In genomic region chr17:77011173-77012011, GRCh38 we compare ENCODE assay signal across 9 cellular contexts.
DNase-seq lines count a peak whose midpoint lies in the region; ATAC-seq, FAIRE-seq and TF ChIP-seq lines count a peak whose summit lies in the region.
"Had no signal": no experiment of that assay in that cellular context is flagged by ENCODE, and none has a peak within 500 bp of the region (broad histone marks: within the 10 kb centered on the region; RNA-seq: fewer than 3 reads in every experiment).

No MANE protein-coding gene starts in this region.

- H3K27me3 ChIP-seq in K562 (ENCODE audit: control insufficient read depth in 2 of 2, insufficient read depth in 2 of 2, low read length in 2 of 2): peaks cover 3 to 10% of the 10 kb centered on the region in 2 experiments; a peak in 3 of 5 replicates
- peaks cover 0 to 30% of the 10 kb centered on the region in 2 donors for H3K27me3 ChIP-seq in tibial artery

- CTCF ChIA-PET in K562 (lab: Yijun Ruan, JAX; ENCODE audit: low intra/inter-chr PET ratio): interaction anchor here (1.1 kb wide), 1 partner anchor 236 kb away, joined by 6 read pairs; no protein-coding TSS in a partner anchor

- no peaks in the 10 kb centered on the region for H3K36me3 ChIP-seq in K562 (ENCODE audit: control insufficient read depth, insufficient read depth, low read length)
- no peaks in the 10 kb centered on the region for H3K36me3 ChIP-seq in tibial artery
- H3K36me3 ChIP-seq: pancreas had no signal

- H3K4me2 ChIP-seq in K562 (ENCODE audit: insufficient read depth, low read length): no peak overlapping the region

- H3K4me1 ChIP-seq in K562 (replicated peaks in 1 of 2; ENCODE audit: control insufficient read depth in 2 of 2, insufficient read depth in 2 of 2, low read length in 2 of 2) (no peaks in the 10 kb centered on the region), tibial artery (no peaks in the 10 kb centered on the region)
- H3K4me1 ChIP-seq: pancreas had no signal

- no peaks in the 10 kb centered on the region for H4K20me1 ChIP-seq in K562 (replicated peaks; ENCODE audit: control insufficient read depth, insufficient read depth, low read length)

- no peak overlapping the region for H3K9ac ChIP-seq in K562 (ENCODE audit: insufficient read depth in 1 of 2, low read depth in 2 of 2, low read length in 2 of 2)

- in situ Hi-C loops in SK-MEL-5 (cut with HindIII; ENCODE audit: low pct_unique_long_range_greater_than_20kb, low sequenced_read_pairs): no loop called here
- in situ Hi-C loops in K562 (cut with MboI): no loop called here

- no peak for TF ChIP-seq EP300 in K562 (IDR thresholded peaks at IDR 0.05; ENCODE audit: low read length)

- intact Hi-C loops in K562 (cut with micrococcal nuclease) (loop anchor here (2.0 to 10.0 kb wide), 3 partner anchors 53 to 235 kb away; no protein-coding TSS in a partner anchor), tibial artery (cut with DNase I; ENCODE audit: low total_unique reads) (no loop called here)

- BruUV-seq in K562 (replicated peaks; lab: Mats Ljungman, UMichigan): no TSS peak

- H2AFZ ChIP-seq in K562 (ENCODE audit: low read depth, low read length): no peak overlapping the region

- peak; percentile 32 to 77 for TF ChIP-seq RAD21 in K562 (CRISPR knock-in tag; conservative IDR thresholded peaks at IDR 0.05 in 1 of 2, IDR thresholded peaks at IDR 0.05 in 1 of 2)

- FAIRE-seq in K562 (lab: Jason Lieb, UNC): peak; percentile 83
- FAIRE-seq: pancreas had no signal

- H3K27ac ChIP-seq in K562 (ENCODE audit: extremely low read depth, low read depth, low read length): no peak overlapping the region
- H3K27ac ChIP-seq in tibial artery: no peak overlapping the region
- H3K27ac ChIP-seq: pancreas had no signal

- H3K79me2 ChIP-seq in K562 (ENCODE audit: control insufficient read depth, insufficient read depth, low read length): no peaks in the 10 kb centered on the region

- TF ChIP-seq CTCF in K562 (IDR thresholded peaks at IDR 0.05 in 2 of 3, conservative IDR thresholded peaks at IDR 0.05 in 1 of 3; ENCODE audit: insufficient read depth in 2 of 3, low read depth in 1 of 3, low read length in 3 of 3) (peak; percentile 65 to 81 (median 73)), tibial artery (IDR thresholded peaks at IDR 0.05) (no peak)

- no peak for TF ChIP-seq POLR2A in K562 (conservative IDR thresholded peaks at IDR 0.05)

- POLR2A ChIA-PET in K562 (lab: Yijun Ruan, JAX): interaction anchor here (0.8 kb wide), 1 partner anchor 21 kb away, joined by 3 read pairs; no protein-coding TSS in a partner anchor

- H3K9me3 ChIP-seq in K562 (replicated peaks; ENCODE audit: control insufficient read depth, insufficient read depth, low read depth, low read length) (no peaks in the 10 kb centered on the region; the same call in 1 of the 2 replicates), tibial artery (peaks cover 0 to 28% (median 11%) of the 10 kb centered on the region in 3 donors)
- H3K9me3 ChIP-seq: pancreas had no signal

- DNase-seq in COR-L47 (lab: John Stamatoyannopoulos, UW) (peak; percentile 35), KG1 (lab: John Stamatoyannopoulos, UW) (peak; percentile 37), SK-MEL-5 (ENCODE audit: low read depth, low spot score) (peak; percentile 86), K562 (ENCODE audit: extremely low read depth in 1 of 4, low spot score in 3 of 4) (peak in 2 of 4 experiments; percentile 36 to 69), midbrain (lab: John Stamatoyannopoulos, UW) (peak; percentile 33), COLO829 (ENCODE audit: low spot score) (no peak), tibial artery (no peak), DMS114 treated with DMSO at 0.1 percent for 48 hours (lab: John Stamatoyannopoulos, UW; ENCODE audit: unreplicated experiment) (no peak)

- ATAC-seq in K562: peak; percentile 49; the same call in 1 of the 3 replicates
- ATAC-seq: pancreas had no signal

- no peaks in the 10 kb centered on the region for H3K9me1 ChIP-seq in K562 (ENCODE audit: control insufficient read depth, insufficient read depth, low read length)

- WGBS in K562 (ENCODE audit: insufficient coverage, low coverage, missing lambda C conversion rate): 13% methylated on average over 7 of the region's 7 CpGs

- no peak overlapping the region for H3K4me3 ChIP-seq in K562
- no peak overlapping the region for H3K4me3 ChIP-seq in tibial artery
- H3K4me3 ChIP-seq: pancreas had no signal

TF ChIP-seq in K562, 482 proteins besides CTCF, POLR2A, EP300 and RAD21 (continues in another document):
- no peak for TF ChIP-seq SAFB2 (IDR thresholded peaks at IDR 0.05; ENCODE audit: borderline replicate concordance, low read depth, low read length, severe bottlenecking)
- TF ChIP-seq DIDO1 (tag; IDR thresholded peaks at IDR 0.05; ENCODE audit: low read depth): no peak
- TF ChIP-seq TEAD4 (IDR thresholded peaks at IDR 0.05; ENCODE audit: low read length): no peak
- TF ChIP-seq TEAD4 (CRISPR knock-in tag; IDR thresholded peaks at IDR 0.05; ENCODE audit: borderline replicate concordance): no peak
- TF ChIP-seq ZBTB17 (CRISPR knock-in tag; IDR thresholded peaks at IDR 0.05): no peak
- TF ChIP-seq, protein P1, sequence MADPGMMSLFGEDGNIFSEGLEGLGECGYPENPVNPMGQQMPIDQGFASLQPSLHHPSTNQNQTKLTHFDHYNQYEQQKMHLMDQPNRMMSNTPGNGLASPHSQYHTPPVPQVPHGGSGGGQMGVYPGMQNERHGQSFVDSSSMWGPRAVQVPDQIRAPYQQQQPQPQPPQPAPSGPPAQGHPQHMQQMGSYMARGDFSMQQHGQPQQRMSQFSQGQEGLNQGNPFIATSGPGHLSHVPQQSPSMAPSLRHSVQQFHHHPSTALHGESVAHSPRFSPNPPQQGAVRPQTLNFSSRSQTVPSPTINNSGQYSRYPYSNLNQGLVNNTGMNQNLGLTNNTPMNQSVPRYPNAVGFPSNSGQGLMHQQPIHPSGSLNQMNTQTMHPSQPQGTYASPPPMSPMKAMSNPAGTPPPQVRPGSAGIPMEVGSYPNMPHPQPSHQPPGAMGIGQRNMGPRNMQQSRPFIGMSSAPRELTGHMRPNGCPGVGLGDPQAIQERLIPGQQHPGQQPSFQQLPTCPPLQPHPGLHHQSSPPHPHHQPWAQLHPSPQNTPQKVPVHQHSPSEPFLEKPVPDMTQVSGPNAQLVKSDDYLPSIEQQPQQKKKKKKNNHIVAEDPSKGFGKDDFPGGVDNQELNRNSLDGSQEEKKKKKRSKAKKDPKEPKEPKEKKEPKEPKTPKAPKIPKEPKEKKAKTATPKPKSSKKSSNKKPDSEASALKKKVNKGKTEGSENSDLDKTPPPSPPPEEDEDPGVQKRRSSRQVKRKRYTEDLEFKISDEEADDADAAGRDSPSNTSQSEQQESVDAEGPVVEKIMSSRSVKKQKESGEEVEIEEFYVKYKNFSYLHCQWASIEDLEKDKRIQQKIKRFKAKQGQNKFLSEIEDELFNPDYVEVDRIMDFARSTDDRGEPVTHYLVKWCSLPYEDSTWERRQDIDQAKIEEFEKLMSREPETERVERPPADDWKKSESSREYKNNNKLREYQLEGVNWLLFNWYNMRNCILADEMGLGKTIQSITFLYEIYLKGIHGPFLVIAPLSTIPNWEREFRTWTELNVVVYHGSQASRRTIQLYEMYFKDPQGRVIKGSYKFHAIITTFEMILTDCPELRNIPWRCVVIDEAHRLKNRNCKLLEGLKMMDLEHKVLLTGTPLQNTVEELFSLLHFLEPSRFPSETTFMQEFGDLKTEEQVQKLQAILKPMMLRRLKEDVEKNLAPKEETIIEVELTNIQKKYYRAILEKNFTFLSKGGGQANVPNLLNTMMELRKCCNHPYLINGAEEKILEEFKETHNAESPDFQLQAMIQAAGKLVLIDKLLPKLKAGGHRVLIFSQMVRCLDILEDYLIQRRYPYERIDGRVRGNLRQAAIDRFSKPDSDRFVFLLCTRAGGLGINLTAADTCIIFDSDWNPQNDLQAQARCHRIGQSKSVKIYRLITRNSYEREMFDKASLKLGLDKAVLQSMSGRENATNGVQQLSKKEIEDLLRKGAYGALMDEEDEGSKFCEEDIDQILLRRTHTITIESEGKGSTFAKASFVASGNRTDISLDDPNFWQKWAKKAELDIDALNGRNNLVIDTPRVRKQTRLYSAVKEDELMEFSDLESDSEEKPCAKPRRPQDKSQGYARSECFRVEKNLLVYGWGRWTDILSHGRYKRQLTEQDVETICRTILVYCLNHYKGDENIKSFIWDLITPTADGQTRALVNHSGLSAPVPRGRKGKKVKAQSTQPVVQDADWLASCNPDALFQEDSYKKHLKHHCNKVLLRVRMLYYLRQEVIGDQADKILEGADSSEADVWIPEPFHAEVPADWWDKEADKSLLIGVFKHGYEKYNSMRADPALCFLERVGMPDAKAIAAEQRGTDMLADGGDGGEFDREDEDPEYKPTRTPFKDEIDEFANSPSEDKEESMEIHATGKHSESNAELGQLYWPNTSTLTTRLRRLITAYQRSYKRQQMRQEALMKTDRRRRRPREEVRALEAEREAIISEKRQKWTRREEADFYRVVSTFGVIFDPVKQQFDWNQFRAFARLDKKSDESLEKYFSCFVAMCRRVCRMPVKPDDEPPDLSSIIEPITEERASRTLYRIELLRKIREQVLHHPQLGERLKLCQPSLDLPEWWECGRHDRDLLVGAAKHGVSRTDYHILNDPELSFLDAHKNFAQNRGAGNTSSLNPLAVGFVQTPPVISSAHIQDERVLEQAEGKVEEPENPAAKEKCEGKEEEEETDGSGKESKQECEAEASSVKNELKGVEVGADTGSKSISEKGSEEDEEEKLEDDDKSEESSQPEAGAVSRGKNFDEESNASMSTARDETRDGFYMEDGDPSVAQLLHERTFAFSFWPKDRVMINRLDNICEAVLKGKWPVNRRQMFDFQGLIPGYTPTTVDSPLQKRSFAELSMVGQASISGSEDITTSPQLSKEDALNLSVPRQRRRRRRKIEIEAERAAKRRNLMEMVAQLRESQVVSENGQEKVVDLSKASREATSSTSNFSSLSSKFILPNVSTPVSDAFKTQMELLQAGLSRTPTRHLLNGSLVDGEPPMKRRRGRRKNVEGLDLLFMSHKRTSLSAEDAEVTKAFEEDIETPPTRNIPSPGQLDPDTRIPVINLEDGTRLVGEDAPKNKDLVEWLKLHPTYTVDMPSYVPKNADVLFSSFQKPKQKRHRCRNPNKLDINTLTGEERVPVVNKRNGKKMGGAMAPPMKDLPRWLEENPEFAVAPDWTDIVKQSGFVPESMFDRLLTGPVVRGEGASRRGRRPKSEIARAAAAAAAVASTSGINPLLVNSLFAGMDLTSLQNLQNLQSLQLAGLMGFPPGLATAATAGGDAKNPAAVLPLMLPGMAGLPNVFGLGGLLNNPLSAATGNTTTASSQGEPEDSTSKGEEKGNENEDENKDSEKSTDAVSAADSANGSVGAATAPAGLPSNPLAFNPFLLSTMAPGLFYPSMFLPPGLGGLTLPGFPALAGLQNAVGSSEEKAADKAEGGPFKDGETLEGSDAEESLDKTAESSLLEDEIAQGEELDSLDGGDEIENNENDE (IDR thresholded peaks at IDR 0.05; ENCODE audit: low read depth, low read length): no peak
- no peak for TF ChIP-seq RB1 (IDR thresholded peaks at IDR 0.05; ENCODE audit: low read depth)
- TF ChIP-seq SMC3 (conservative IDR thresholded peaks at IDR 0.05; ENCODE audit: insufficient read depth, low read depth, low read length): peak; percentile 54
- TF ChIP-seq ARID2 (IDR thresholded peaks at IDR 0.05): 0 out of 2 replicates have a peak, but pooled peaks have one; percentile 49
- TF ChIP-seq FOXK1 (CRISPR knock-in tag; IDR thresholded peaks at IDR 0.05; ENCODE audit: borderline replicate concordance): no peak

Comparison
In these comparisons a context has a peak if more than half of its experiments do, and no peak if none do; other contexts are left out.
1. DNase-seq: peak in COR-L47 (single experiment), KG1 (single experiment), SK-MEL-5 (single experiment) and midbrain (single experiment); none in COLO829 (single experiment), tibial artery (0 of 2) and DMS114 treated with DMSO at 0.1 percent for 48 hours (single experiment).
2. CTCF ChIP-seq: peak in K562 (3 of 3); none in tibial artery (0 of 2).